19 cellular contexts compared by ENCODE assay signal in the genomic region with DNA sequence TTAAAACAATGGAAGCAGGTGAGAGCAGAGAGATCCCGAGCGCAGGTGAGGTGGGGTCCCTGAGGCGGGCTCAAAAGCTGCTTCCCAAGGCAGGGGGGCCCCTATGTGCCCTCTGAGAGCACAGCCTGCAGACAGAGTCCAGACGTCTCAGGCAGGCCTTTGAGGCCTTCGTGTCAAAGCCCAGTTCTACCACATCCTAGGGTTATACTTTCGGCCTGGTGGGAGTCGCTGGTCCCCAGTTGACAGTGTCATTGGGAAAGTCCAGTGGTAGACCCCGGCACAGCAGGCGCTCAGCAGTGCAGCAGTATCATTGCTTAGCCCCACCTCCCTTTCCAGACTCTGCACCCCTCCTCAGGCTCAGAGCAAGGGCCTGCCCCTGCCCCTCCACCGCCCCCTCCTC. TPM values are rescaled to one million over a fixed set of nuclear protein-coding genes. Genes with fewer than 3 reads are reported as not detected.
DNase-seq lines count a peak whose midpoint lies in the region; ATAC-seq and TF ChIP-seq lines count a peak whose summit lies in the region.
"Had no signal": no experiment of that assay in that cellular context is flagged by ENCODE, and none has a peak within 500 bp of the region (broad histone marks: within the 10 kb centered on the region; RNA-seq: fewer than 3 reads in every experiment).

No MANE protein-coding gene starts in this region.

- H3K27ac ChIP-seq in left ventricle myocardium inferior (replicated peaks) (no peak overlapping the region), psoas muscle (no peak overlapping the region)
- H3K27ac ChIP-seq: 22Rv1, BLaER1, HL-60 had no signal

- 96 to 97% (median 96%) methylated on average over 10 of the region's 10 CpGs for WGBS in psoas muscle, 3 donors

- no peaks in the 10 kb centered on the region for H3K36me3 Mint-ChIP-seq in activated naive CD4-positive, alpha-beta T cell treated with anti-CD3 and anti-CD28 coated beads, Interleukin-2, amount 50 U/mL, for 24 hours
- H3K36me3 Mint-ChIP-seq in activated naive CD4-positive, alpha-beta T cell treated with anti-CD3 and anti-CD28 coated beads for 36 hours (ENCODE audit: low read depth): no peaks in the 10 kb centered on the region
- H3K36me3 Mint-ChIP-seq: CD8-positive, alpha-beta memory T cell had no signal

- H3K36me3 ChIP-seq in left ventricle myocardium inferior: no peaks in the 10 kb centered on the region
- H3K36me3 ChIP-seq in mucosa of descending colon (ENCODE audit: low read depth): no peaks in the 10 kb centered on the region
- H3K36me3 ChIP-seq in psoas muscle (ENCODE audit: insufficient read depth in 1 of 2, low read depth in 1 of 2): no peaks in the 10 kb centered on the region
- H3K36me3 ChIP-seq in BE2C: no peaks in the 10 kb centered on the region
- H3K36me3 ChIP-seq: BLaER1 had no signal

- H3K4me1 ChIP-seq in left ventricle myocardium inferior: peaks cover 64% of the 10 kb centered on the region
- no peaks in the 10 kb centered on the region for H3K4me1 ChIP-seq in mucosa of descending colon (ENCODE audit: low read depth)
- H3K4me1 ChIP-seq in psoas muscle: peaks cover 10% of the 10 kb centered on the region
- H3K4me1 ChIP-seq in BE2C: peaks cover 5% of the 10 kb centered on the region
- H3K4me1 ChIP-seq: BLaER1 had no signal

- no peaks in the 10 kb centered on the region for H3K27me3 ChIP-seq in left ventricle myocardium inferior (ENCODE audit: low read depth)
- H3K27me3 ChIP-seq in psoas muscle (ENCODE audit: insufficient read depth in 3 of 3, low read length in 2 of 3): no peaks in the 10 kb centered on the region
- H3K27me3 ChIP-seq in BE2C: no peaks in the 10 kb centered on the region
- H3K27me3 ChIP-seq: BLaER1 had no signal

- H3K9me3 ChIP-seq in left ventricle myocardium inferior (replicated peaks) (no peaks in the 10 kb centered on the region), mucosa of descending colon (no peaks in the 10 kb centered on the region), psoas muscle (no peaks in the 10 kb centered on the region), BE2C (no peaks in the 10 kb centered on the region)
- H3K9me3 ChIP-seq: BLaER1, Caco-2 had no signal

- intact Hi-C loops in activated naive CD4-positive, alpha-beta T cell treated with anti-CD3 and anti-CD28 coated beads for 36 hours (cut with micrococcal nuclease): no loop called here
- intact Hi-C loops in left ventricle myocardium inferior (cut with micrococcal nuclease): no loop called here
- intact Hi-C loops in mucosa of descending colon (cut with DNase I, micrococcal nuclease): no loop called here
- intact Hi-C loops in psoas muscle (cut with DNase I): loop anchor here in 1 of 2 donors (5.0 kb wide), 1 partner anchor 43 kb away; no protein-coding TSS in a partner anchor

- H3K27ac Mint-ChIP-seq in activated naive CD4-positive, alpha-beta T cell treated with anti-CD3 and anti-CD28 coated beads, Interleukin-2, amount 50 U/mL, for 24 hours: peak overlapping the region; percentile 8
- H3K27ac Mint-ChIP-seq in activated naive CD4-positive, alpha-beta T cell treated with anti-CD3 and anti-CD28 coated beads for 36 hours: no peak overlapping the region
- H3K27ac Mint-ChIP-seq: CD8-positive, alpha-beta memory T cell; HFFc6 had no signal

- H3K27me3 Mint-ChIP-seq in activated naive CD4-positive, alpha-beta T cell treated with anti-CD3 and anti-CD28 coated beads, Interleukin-2, amount 50 U/mL, for 24 hours: peaks cover 2% of the 10 kb centered on the region
- no peaks in the 10 kb centered on the region for H3K27me3 Mint-ChIP-seq in activated naive CD4-positive, alpha-beta T cell treated with anti-CD3 and anti-CD28 coated beads for 36 hours (ENCODE audit: low read depth)

- H3K4me3 Mint-ChIP-seq in activated naive CD4-positive, alpha-beta T cell treated with anti-CD3 and anti-CD28 coated beads, Interleukin-2, amount 50 U/mL, for 24 hours: no peak overlapping the region
- no peak overlapping the region for H3K4me3 Mint-ChIP-seq in activated naive CD4-positive, alpha-beta T cell treated with anti-CD3 and anti-CD28 coated beads for 36 hours
- H3K4me3 Mint-ChIP-seq: CD8-positive, alpha-beta memory T cell; HFFc6 had no signal

- no peak for ATAC-seq in mucosa of descending colon
- ATAC-seq in psoas muscle: no peak
- ATAC-seq in GM21619 (IDR thresholded peaks at IDR 0.05; ENCODE audit: unreplicated experiment): no peak

- H3K4me3 ChIP-seq in left ventricle myocardium inferior (no peak overlapping the region), mucosa of descending colon (no peak overlapping the region), psoas muscle (no peak overlapping the region), BE2C (ENCODE audit: low read depth, low read length) (no peak overlapping the region)
- H3K4me3 ChIP-seq: BLaER1 had no signal

- H3K9me3 Mint-ChIP-seq in activated naive CD4-positive, alpha-beta T cell treated with anti-CD3 and anti-CD28 coated beads, Interleukin-2, amount 50 U/mL, for 24 hours: no peaks in the 10 kb centered on the region
- H3K9me3 Mint-ChIP-seq in activated naive CD4-positive, alpha-beta T cell treated with anti-CD3 and anti-CD28 coated beads for 36 hours: no peaks in the 10 kb centered on the region
- H3K9me3 Mint-ChIP-seq: CD8-positive, alpha-beta memory T cell; HFFc6 had no signal

- CTCF ChIA-PET in activated naive CD4-positive, alpha-beta T cell treated with anti-CD3 and anti-CD28 coated beads for 36 hours (lab: Charles Lee): no interaction called here

- H3K4me1 Mint-ChIP-seq in activated naive CD4-positive, alpha-beta T cell treated with anti-CD3 and anti-CD28 coated beads, Interleukin-2, amount 50 U/mL, for 24 hours: no peaks in the 10 kb centered on the region
- H3K4me1 Mint-ChIP-seq in activated naive CD4-positive, alpha-beta T cell treated with anti-CD3 and anti-CD28 coated beads for 36 hours (ENCODE audit: low read depth): no peaks in the 10 kb centered on the region
- H3K4me1 Mint-ChIP-seq: CD8-positive, alpha-beta memory T cell had no signal

- TF ChIP-seq CTCF in left ventricle myocardium inferior (IDR thresholded peaks at IDR 0.05; ENCODE audit: borderline replicate concordance): no peak
- no peak for TF ChIP-seq CTCF in mucosa of descending colon (IDR thresholded peaks at IDR 0.05)
- TF ChIP-seq CTCF in psoas muscle (IDR thresholded peaks at IDR 0.05): no peak
- TF ChIP-seq CTCF in BE2C (IDR thresholded peaks at IDR 0.05; ENCODE audit: low read depth, low read length): no peak

- no peak for DNase-seq in activated naive CD4-positive, alpha-beta T cell treated with anti-CD3 and anti-CD28 coated beads for 36 hours
- DNase-seq in left ventricle myocardium inferior (peak; percentile 5), mucosa of descending colon (peak in 2 of 3 donors; percentile 9 to 25), psoas muscle (peak; percentile 2 to 39), BE2C (no peak), GF-D8 (lab: John Stamatoyannopoulos, UW) (no peak)
- DNase-seq: Caco-2, DND-41, GDM1, HCEC 1CT, HFFc6 had no signal

RNA-seq across cellular contexts. Expression of gene LINC01488, which starts 9.1 kb away (rescaled TPM):
- not detected for total RNA-seq in activated naive CD4-positive, alpha-beta T cell treated with anti-CD3 and anti-CD28 coated beads for 36 hours
- total RNA-seq in left ventricle myocardium inferior (0.38 TPM), mucosa of descending colon (not detected), psoas muscle (not detected)
- polyA plus RNA-seq in psoas muscle: under 1 TPM in 1 of 3 donors, not detected in 2; 0.03 TPM
- polyA plus RNA-seq in BE2C (2012; ENCODE audit: insufficient read depth, insufficient read length, low read depth): not detected
- total RNA-seq: A673; Caco-2; CD8-positive, alpha-beta memory T cell; H1; HFFc6 had no signal
- polyA plus RNA-seq: CD8-positive, alpha-beta memory T cell; H1 had no signal

Comparison
In these comparisons a context has a peak if more than half of its experiments do, and no peak if none do; other contexts are left out.
1. DNase-seq: peak in left ventricle myocardium inferior (single experiment), mucosa of descending colon (2 of 3) and psoas muscle (2 of 2); none in activated naive CD4-positive, alpha-beta T cell treated with anti-CD3 and anti-CD28 coated beads for 36 hours (single experiment), BE2C (single experiment) and GF-D8 (single experiment).